26 cellular contexts compared by ENCODE assay signal in genomic region chr18:80227472-80227871, GRCh38. TPM values are rescaled to one million over a fixed set of nuclear protein-coding genes. Genes with fewer than 3 reads are reported as not detected.
"Had no signal": no experiment of that assay in that cellular context is flagged by ENCODE, and none has a peak within 500 bp of the region (broad histone marks: within the 10 kb centered on the region; RNA-seq: fewer than 3 reads in every experiment).

No MANE protein-coding gene starts in this region.

- H3K9ac ChIP-seq: SK-N-SH had no signal

- H3K36me3 Mint-ChIP-seq: activated CD8-positive, alpha-beta memory T cell treated with anti-CD3 and anti-CD28 coated beads, Interleukin-2, amount 10 ng/mL, durations not matched to agents 7 days and 5 days; activated naive CD4-positive, alpha-beta T cell treated with anti-CD3 and anti-CD28 coated beads, Interleukin-2, amount 50 U/mL, for 72 hours had no signal

- DNase-seq: activated CD4-positive, alpha-beta T cell treated with anti-CD3 and anti-CD28 coated beads for 36 hours; activated CD8-positive, alpha-beta memory T cell treated with anti-CD3 and anti-CD28 coated beads, Interleukin-2, amount 10 ng/mL, durations not matched to agents 7 days and 5 days; activated effector memory CD4-positive, alpha-beta T cell treated with Interleukin-2 at 50 U/mL for 16 hours; activated naive CD4-positive, alpha-beta T cell treated with Interleukin-2 at 50 U/mL for 16 hours; activated T-cell treated with anti-CD3 and anti-CD28 coated beads, Interleukin-2, amount 50 U/mL, for 24 hours; amygdala; Kasumi-1; NCI-H1048; NCI-H146; NCI-H187 treated with DMSO at 0.1 percent for 48 hours; NCI-H2081 treated with DMSO at 0.1 percent for 48 hours; NCI-H2171; NCI-H345; NCI-H510A; NCI-H69; Peyer's patch; Right ventricle myocardium superior; SJCRH30; SK-N-SH; T-helper 1 cell; WERI-Rb-1 had no signal

- H3K4me2 ChIP-seq: SK-N-SH had no signal

- H3K4me3 ChIP-seq: Peyer's patch, SJCRH30 had no signal

- H3K9me3 ChIP-seq: Peyer's patch, SJCRH30, SK-N-SH had no signal

- H3K4me1 Mint-ChIP-seq: activated CD4-positive, alpha-beta T cell treated with anti-CD3 and anti-CD28 coated beads for 36 hours; central memory CD8-positive, alpha-beta T cell had no signal

- H3K4me1 ChIP-seq: Peyer's patch, SJCRH30 had no signal

- ATAC-seq: activated CD4-positive, alpha-beta T cell treated with anti-CD3 and anti-CD28 coated beads for 36 hours; activated CD8-positive, alpha-beta memory T cell treated with anti-CD3 and anti-CD28 coated beads, Interleukin-2, amount 10 ng/mL, durations not matched to agents 7 days and 5 days; activated naive CD4-positive, alpha-beta T cell treated with anti-CD3 and anti-CD28 coated beads, Interleukin-2, amount 50 U/mL, for 72 hours had no signal

- H3K27me3 ChIP-seq: Peyer's patch, SJCRH30 had no signal

- H3K36me3 ChIP-seq: Peyer's patch, SJCRH30 had no signal

- H3K4me3 Mint-ChIP-seq: activated CD4-positive, alpha-beta T cell treated with anti-CD3 and anti-CD28 coated beads for 36 hours; activated CD8-positive, alpha-beta memory T cell treated with anti-CD3 and anti-CD28 coated beads, Interleukin-2, amount 10 ng/mL, durations not matched to agents 7 days and 5 days; activated T-cell treated with anti-CD3 and anti-CD28 coated beads, Interleukin-2, amount 50 U/mL, for 24 hours; activated T-helper 1 cell treated with anti-CD3 and anti-CD28 coated beads, Interleukin-12 subunit alpha, Interleukin-12 subunit beta, Interleukin-2, Interleukin-4 antibody, amounts not matched to agents 30 ng/mL and 10 ng/mL and 1 ng/mL, durations not matched to agents 14 hours and 24 hours and 36 hours; brain; central memory CD8-positive, alpha-beta T cell had no signal

- H3K9me3 Mint-ChIP-seq: activated naive CD4-positive, alpha-beta T cell treated with anti-CD3 and anti-CD28 coated beads, Interleukin-2, amount 50 U/mL, for 72 hours; activated T-cell treated with anti-CD3 and anti-CD28 coated beads, Interleukin-2, amount 50 U/mL, for 24 hours; activated T-helper 1 cell treated with anti-CD3 and anti-CD28 coated beads, Interleukin-12 subunit alpha, Interleukin-12 subunit beta, Interleukin-2, Interleukin-4 antibody, amounts not matched to agents 30 ng/mL and 10 ng/mL and 1 ng/mL, durations not matched to agents 14 hours and 24 hours and 36 hours; central memory CD8-positive, alpha-beta T cell had no signal

- H3K27ac ChIP-seq: Peyer's patch, RWPE1, SJCRH30 had no signal

- H3K27ac Mint-ChIP-seq: activated CD4-positive, alpha-beta T cell treated with anti-CD3 and anti-CD28 coated beads for 36 hours; activated CD8-positive, alpha-beta memory T cell treated with anti-CD3 and anti-CD28 coated beads, Interleukin-2, amount 10 ng/mL, durations not matched to agents 7 days and 5 days; activated naive CD4-positive, alpha-beta T cell treated with anti-CD3 and anti-CD28 coated beads, Interleukin-2, amount 50 U/mL, for 72 hours; activated T-cell treated with anti-CD3 and anti-CD28 coated beads, Interleukin-2, amount 50 U/mL, for 24 hours; activated T-helper 1 cell treated with anti-CD3 and anti-CD28 coated beads, Interleukin-12 subunit alpha, Interleukin-12 subunit beta, Interleukin-2, Interleukin-4 antibody, amounts not matched to agents 30 ng/mL and 10 ng/mL and 1 ng/mL, durations not matched to agents 14 hours and 24 hours and 36 hours had no signal

RNA-seq across cellular contexts. Expression of gene PARD6G, which starts 19.8 kb away (rescaled TPM):
- total RNA-seq: activated CD4-positive, alpha-beta T cell treated with anti-CD3 and anti-CD28 coated beads for 36 hours had no signal
